1 cellular context compared by ENCODE assay signal in genomic region chr4:4327652-4328121, GRCh38.
TF ChIP-seq lines count a peak whose summit lies in the region.

No MANE protein-coding gene starts in this region.

TF ChIP-seq in K562, 482 proteins besides CTCF, POLR2A, EP300 and RAD21 (continued from another document):
- TF ChIP-seq THAP12 (CRISPR knock-in tag; IDR thresholded peaks at IDR 0.05) = no peak
- TF ChIP-seq POLR2G (IDR thresholded peaks at IDR 0.05; ENCODE audit: low read depth, low read length) = peak; percentile 62
- no peak for TF ChIP-seq TAF15 (IDR thresholded peaks at IDR 0.05; ENCODE audit: low read depth, low read length)
- no peak for TF ChIP-seq CLOCK (CRISPR knock-in tag; IDR thresholded peaks at IDR 0.05; ENCODE audit: borderline replicate concordance)
- peak; percentile 64 for TF ChIP-seq EP400 (IDR thresholded peaks at IDR 0.05)
- TF ChIP-seq RFX1 (IDR thresholded peaks at IDR 0.05) = peak; percentile 15; the same call in 1 of the 2 replicates
- peak; percentile 6; the same call in 1 of the 2 replicates for TF ChIP-seq C11orf30 (IDR thresholded peaks at IDR 0.05; ENCODE audit: low read depth)
- TF ChIP-seq ZNF583 (CRISPR knock-in tag; IDR thresholded peaks at IDR 0.05) = no peak
- TF ChIP-seq, protein P1, sequence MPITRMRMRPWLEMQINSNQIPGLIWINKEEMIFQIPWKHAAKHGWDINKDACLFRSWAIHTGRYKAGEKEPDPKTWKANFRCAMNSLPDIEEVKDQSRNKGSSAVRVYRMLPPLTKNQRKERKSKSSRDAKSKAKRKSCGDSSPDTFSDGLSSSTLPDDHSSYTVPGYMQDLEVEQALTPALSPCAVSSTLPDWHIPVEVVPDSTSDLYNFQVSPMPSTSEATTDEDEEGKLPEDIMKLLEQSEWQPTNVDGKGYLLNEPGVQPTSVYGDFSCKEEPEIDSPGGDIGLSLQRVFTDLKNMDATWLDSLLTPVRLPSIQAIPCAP (CRISPR knock-in tag; IDR thresholded peaks at IDR 0.05; ENCODE audit: borderline replicate concordance) = no peak
- TF ChIP-seq PTTG1 (tag; IDR thresholded peaks at IDR 0.05; ENCODE audit: low read depth) = no peak
- TF ChIP-seq ZNF592 (IDR thresholded peaks at IDR 0.05) = peak; percentile 91
- TF ChIP-seq POLR2AphosphoS5 (IDR thresholded peaks at IDR 0.05; ENCODE audit: control insufficient read depth, insufficient read depth, low read depth, low read length) = no peak
- TF ChIP-seq, protein P2, sequence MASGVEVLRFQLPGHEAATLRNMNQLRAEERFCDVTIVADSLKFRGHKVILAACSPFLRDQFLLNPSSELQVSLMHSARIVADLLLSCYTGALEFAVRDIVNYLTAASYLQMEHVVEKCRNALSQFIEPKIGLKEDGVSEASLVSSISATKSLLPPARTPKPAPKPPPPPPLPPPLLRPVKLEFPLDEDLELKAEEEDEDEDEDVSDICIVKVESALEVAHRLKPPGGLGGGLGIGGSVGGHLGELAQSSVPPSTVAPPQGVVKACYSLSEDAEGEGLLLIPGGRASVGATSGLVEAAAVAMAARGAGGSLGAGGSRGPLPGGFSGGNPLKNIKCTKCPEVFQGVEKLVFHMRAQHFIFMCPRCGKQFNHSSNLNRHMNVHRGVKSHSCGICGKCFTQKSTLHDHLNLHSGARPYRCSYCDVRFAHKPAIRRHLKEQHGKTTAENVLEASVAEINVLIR (CRISPR knock-in tag; IDR thresholded peaks at IDR 0.05) = no peak
- no peak for TF ChIP-seq HBP1 (CRISPR knock-in tag; IDR thresholded peaks at IDR 0.05)
- TF ChIP-seq MAZ (CRISPR knock-in tag; conservative IDR thresholded peaks at IDR 0.05 in 1 of 2, IDR thresholded peaks at IDR 0.05 in 1 of 2) = peak in 1 of 2 experiments; percentile 43; a peak in 1 of 4 replicates
- TF ChIP-seq, protein P3, sequence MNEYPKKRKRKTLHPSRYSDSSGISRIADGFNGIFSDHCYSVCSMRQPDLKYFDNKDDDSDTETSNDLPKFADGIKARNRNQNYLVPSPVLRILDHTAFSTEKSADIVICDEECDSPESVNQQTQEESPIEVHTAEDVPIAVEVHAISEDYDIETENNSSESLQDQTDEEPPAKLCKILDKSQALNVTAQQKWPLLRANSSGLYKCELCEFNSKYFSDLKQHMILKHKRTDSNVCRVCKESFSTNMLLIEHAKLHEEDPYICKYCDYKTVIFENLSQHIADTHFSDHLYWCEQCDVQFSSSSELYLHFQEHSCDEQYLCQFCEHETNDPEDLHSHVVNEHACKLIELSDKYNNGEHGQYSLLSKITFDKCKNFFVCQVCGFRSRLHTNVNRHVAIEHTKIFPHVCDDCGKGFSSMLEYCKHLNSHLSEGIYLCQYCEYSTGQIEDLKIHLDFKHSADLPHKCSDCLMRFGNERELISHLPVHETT (CRISPR knock-in tag; conservative IDR thresholded peaks at IDR 0.05 in 1 of 2, IDR thresholded peaks at IDR 0.05 in 1 of 2) = no peak
- TF ChIP-seq KAT8 (IDR thresholded peaks at IDR 0.05; ENCODE audit: low read depth) = no peak
- TF ChIP-seq ZEB2 (IDR thresholded peaks at IDR 0.05) = no peak
- no peak for TF ChIP-seq TAF1 (IDR thresholded peaks at IDR 0.05; ENCODE audit: control insufficient read depth, extremely low read depth, insufficient read depth, low read length, severe bottlenecking)
- TF ChIP-seq EGR1 (conservative IDR thresholded peaks at IDR 0.05) = no peak
- TF ChIP-seq TSC22D4 (tag; IDR thresholded peaks at IDR 0.05) = no peak
- TF ChIP-seq NEUROD1 (IDR thresholded peaks at IDR 0.05; ENCODE audit: borderline replicate concordance, low read depth, low read length, partially characterized antibody) = peak; percentile 22
- no peak for TF ChIP-seq CAMTA2 (CRISPR knock-in tag; conservative IDR thresholded peaks at IDR 0.05)
- no peak for TF ChIP-seq KLF10 (CRISPR knock-in tag; IDR thresholded peaks at IDR 0.05)
- TF ChIP-seq ZBTB33 (CRISPR knock-in tag; IDR thresholded peaks at IDR 0.05) = peak; percentile 90
TF ChIP-seq in K562: peak in this region for 51.
